8 cellular contexts compared by ENCODE assay signal in the genomic region with DNA sequence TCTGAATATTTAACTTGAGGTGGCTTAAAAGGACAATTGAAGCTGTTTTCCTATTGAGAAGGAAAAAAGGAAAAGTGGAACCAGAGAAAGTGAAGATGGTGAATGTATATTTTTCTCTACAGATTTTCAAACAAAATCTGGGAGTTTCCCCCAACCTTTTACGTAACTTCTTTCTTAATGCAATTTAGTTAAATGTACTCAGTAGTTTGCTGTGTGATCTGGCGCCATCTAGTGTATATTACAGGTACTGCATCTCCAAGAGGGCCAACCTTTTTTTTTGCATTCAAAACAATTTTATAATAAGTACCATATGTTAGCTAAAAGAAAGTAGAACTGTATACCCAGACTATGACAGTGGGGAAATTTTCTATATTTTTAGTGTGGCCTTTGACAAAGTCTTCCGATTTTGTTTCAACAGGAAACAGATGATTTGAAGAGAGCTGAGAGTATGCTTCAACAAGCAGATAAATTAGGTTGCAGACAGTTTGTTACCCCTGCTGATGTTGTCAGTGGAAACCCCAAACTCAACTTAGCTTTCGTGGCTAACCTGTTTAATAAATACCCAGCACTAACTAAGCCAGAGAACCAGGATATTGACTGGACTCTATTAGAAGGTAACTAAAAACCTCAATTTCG.
DNase-seq lines count a peak whose midpoint lies in the region; ATAC-seq, FAIRE-seq and TF ChIP-seq lines count a peak whose summit lies in the region.

No MANE protein-coding gene starts in this region.

- H3K27me3 ChIP-seq in astrocyte (ENCODE audit: insufficient read depth, low read length), result no peaks in the 10 kb centered on the region

- no peak for TF ChIP-seq POLR2A in GM18505 (IDR thresholded peaks at IDR 0.05; ENCODE audit: borderline replicate concordance, extremely low read depth, insufficient read depth, insufficient read length)

- peaks cover 4% of the 10 kb centered on the region for H3K4me1 Mint-ChIP-seq in astrocyte (ENCODE audit: low read depth, unreplicated experiment)

- FAIRE-seq in D721Med (lab: Jason Lieb, UNC) (no peak), astrocyte (lab: Jason Lieb, UNC) (peak; percentile 94)

- no peaks in the 10 kb centered on the region for H3K9me3 ChIP-seq in astrocyte (ENCODE audit: insufficient read depth, low read depth, low read length)

- H3K27ac Mint-ChIP-seq in astrocyte (ENCODE audit: unreplicated experiment), result peak overlapping the region; percentile 41

- no peak overlapping the region for H3K4me2 ChIP-seq in astrocyte (ENCODE audit: low read length)

- peak overlapping the region; percentile 38 for H3K27ac ChIP-seq in astrocyte (ENCODE audit: low read depth, low read length)

- no peaks in the 10 kb centered on the region for H3K27me3 Mint-ChIP-seq in astrocyte (ENCODE audit: low read depth, unreplicated experiment)

- no peak overlapping the region for H3K4me3 ChIP-seq in astrocyte (ENCODE audit: insufficient read depth, low read depth, low read length)

- no peak overlapping the region for H2AFZ ChIP-seq in astrocyte (ENCODE audit: low read depth, low read length)

- peaks cover 4% of the 10 kb centered on the region for H3K36me3 Mint-ChIP-seq in astrocyte (ENCODE audit: low read depth, unreplicated experiment)

- TF ChIP-seq CTCF in D721Med (IDR thresholded peaks at IDR 0.05; ENCODE audit: insufficient read depth, missing control alignments) (peak; percentile 70), astrocyte (IDR thresholded peaks at IDR 0.05; ENCODE audit: insufficient read depth, low read depth, low read length) (peak; percentile 76)

- no peaks in the 10 kb centered on the region for H4K20me1 ChIP-seq in astrocyte (ENCODE audit: insufficient read depth, low read length)

- no peak overlapping the region for H3K9ac ChIP-seq in astrocyte (ENCODE audit: low read length)

- H3K79me2 ChIP-seq in astrocyte (ENCODE audit: insufficient read depth, low read length), result peaks cover 5% of the 10 kb centered on the region

- H3K4me3 Mint-ChIP-seq in astrocyte (ENCODE audit: unreplicated experiment), result no peak overlapping the region

- H3K4me1 ChIP-seq in astrocyte (ENCODE audit: insufficient read depth, low read length), result peaks cover 4% of the 10 kb centered on the region

- DNase-seq in D721Med (ENCODE audit: insufficient read length, low spot score) (no peak), NCI-H69 (lab: John Stamatoyannopoulos, UW) (peak; percentile 22), astrocyte (ENCODE audit: low read depth) (peak; percentile 21), iPS-NIHi11 (ENCODE audit: low spot score) (peak; percentile 17)
- DNase-seq in stimulated activated CD4-positive, alpha-beta T cell treated with anti-CD3 and anti-CD28 coated beads, Interleukin-4, amount 100 ng/mL, for 24 hours, result peak; percentile 12

- ATAC-seq in GM21529 (IDR thresholded peaks at IDR 0.05; ENCODE audit: unreplicated experiment) (peak; percentile 58), GM18505 (IDR thresholded peaks at IDR 0.05; ENCODE audit: unreplicated experiment) (no peak), GM18909 (IDR thresholded peaks at IDR 0.05; ENCODE audit: poor library complexity, unreplicated experiment) (no peak)

- no peaks in the 10 kb centered on the region for H3K9me3 Mint-ChIP-seq in astrocyte (ENCODE audit: unreplicated experiment)

- H3K36me3 ChIP-seq in astrocyte (ENCODE audit: insufficient read depth, low read length), result peaks cover 42% of the 10 kb centered on the region
